9 cellular contexts compared by ENCODE assay signal in genomic region chr5:129905467-129906176, GRCh38. TPM values are rescaled to one million over a fixed set of nuclear protein-coding genes. Genes with fewer than 3 reads are reported as not detected.
DNase-seq lines count a peak whose midpoint lies in the region; ATAC-seq and TF ChIP-seq lines count a peak whose summit lies in the region.
"Had no signal": no experiment of that assay in that cellular context is flagged by ENCODE, and none has a peak within 500 bp of the region (broad histone marks: within the 10 kb centered on the region; RNA-seq: fewer than 3 reads in every experiment).

No MANE protein-coding gene starts in this region.

- peak overlapping the region in 2 of 7 donors; percentile 2 to 26 for H3K27ac Mint-ChIP-seq in CD4-positive, alpha-beta memory T cell
- no peak overlapping the region for H3K27ac Mint-ChIP-seq in memory B cell
- H3K27ac Mint-ChIP-seq in type B pancreatic cell: peak overlapping the region; percentile 55

- peaks cover 8 to 21% (median 17%) of the 10 kb centered on the region in 4 donors for H3K4me1 Mint-ChIP-seq in CD4-positive, alpha-beta memory T cell
- H3K4me1 Mint-ChIP-seq in memory B cell (peaks cover 13% of the 10 kb centered on the region), type B pancreatic cell (ENCODE audit: unreplicated experiment) (peaks cover 22% of the 10 kb centered on the region)

- H3K9me3 Mint-ChIP-seq in CD4-positive, alpha-beta memory T cell: peaks cover 0 to 2% (median 0%) of the 10 kb centered on the region in 8 donors
- H3K9me3 Mint-ChIP-seq in memory B cell: no peaks in the 10 kb centered on the region
- no peaks in the 10 kb centered on the region for H3K9me3 Mint-ChIP-seq in type B pancreatic cell

- H3K4me3 ChIP-seq in CD4-positive, alpha-beta memory T cell (ENCODE audit: low read length in 2 of 2): no peak overlapping the region
- H3K4me3 ChIP-seq in MG63: no peak overlapping the region

- ATAC-seq in memory B cell (ENCODE audit: low read depth): no peak

- H3K27ac ChIP-seq in CD4-positive, alpha-beta memory T cell (ENCODE audit: low read depth, low read length): no peak overlapping the region
- H3K27ac ChIP-seq: epithelial cell of prostate had no signal

- H3K9me3 ChIP-seq in CD4-positive, alpha-beta memory T cell (ENCODE audit: control insufficient read depth in 1 of 2, low read length in 2 of 2): no peaks in the 10 kb centered on the region
- no peaks in the 10 kb centered on the region for H3K9me3 ChIP-seq in MG63

- intact Hi-C loops in CD4-positive, alpha-beta memory T cell (cut with micrococcal nuclease): no loop called here

- CTCF ChIA-PET in CD4-positive, alpha-beta memory T cell (lab: Charles Lee; ENCODE audit: partially characterized antibody): no interaction called here

- POLR2A ChIA-PET in CD4-positive, alpha-beta memory T cell (lab: Charles Lee; ENCODE audit: partially characterized antibody): no interaction called here

- H3K27me3 Mint-ChIP-seq in CD4-positive, alpha-beta memory T cell: peaks cover 24 to 35% of the 10 kb centered on the region in 2 donors
- peaks cover 21% of the 10 kb centered on the region for H3K27me3 Mint-ChIP-seq in memory B cell
- H3K27me3 Mint-ChIP-seq in type B pancreatic cell: peaks cover 47% of the 10 kb centered on the region

- no peaks in the 10 kb centered on the region for H3K36me3 Mint-ChIP-seq in CD4-positive, alpha-beta memory T cell
- peaks cover 2% of the 10 kb centered on the region for H3K36me3 Mint-ChIP-seq in memory B cell
- H3K36me3 Mint-ChIP-seq in type B pancreatic cell: no peaks in the 10 kb centered on the region

- H3K27me3 ChIP-seq in CD4-positive, alpha-beta memory T cell (ENCODE audit: insufficient read depth, low read length): peaks cover 27% of the 10 kb centered on the region
- H3K27me3 ChIP-seq in MG63: peaks cover 50% of the 10 kb centered on the region

- no peak for DNase-seq in CD4-positive, alpha-beta memory T cell
- DNase-seq in MG63 (peak; percentile 8), dermis blood vessel endothelial cell (peak; percentile 5), memory B cell (ENCODE audit: low spot score in 2 of 2) (no peak), type B pancreatic cell (ENCODE audit: extremely low spot score, unreplicated experiment) (no peak), SKM-1 (lab: John Stamatoyannopoulos, UW; ENCODE audit: unreplicated experiment) (no peak), NCI-H1436 treated with DMSO at 0.1 percent for 48 hours (lab: John Stamatoyannopoulos, UW) (no peak), HPDE6-E6E7 (ENCODE audit: extremely low spot score) (no peak)

- no peak for TF ChIP-seq CTCF in type B pancreatic cell (conservative IDR thresholded peaks at IDR 0.05)

- H3K4me1 ChIP-seq in CD4-positive, alpha-beta memory T cell (ENCODE audit: insufficient read depth, low read length): peaks cover 18% of the 10 kb centered on the region

- H3K4me3 Mint-ChIP-seq in CD4-positive, alpha-beta memory T cell: peak overlapping the region; percentile 67 to 89 (median 78)
- H3K4me3 Mint-ChIP-seq in memory B cell (peak overlapping the region; percentile 79), type B pancreatic cell (peak overlapping the region; percentile 95)

- H3K36me3 ChIP-seq in CD4-positive, alpha-beta memory T cell (ENCODE audit: insufficient read depth, low read length): no peaks in the 10 kb centered on the region
- H3K36me3 ChIP-seq in MG63: no peaks in the 10 kb centered on the region

RNA-seq across cellular contexts. Expression of gene CHSY3, which starts 1.4 kb away (rescaled TPM):
- not detected for total RNA-seq in CD4-positive, alpha-beta memory T cell
- not detected for polyA plus RNA-seq in CD4-positive, alpha-beta memory T cell
- not detected in 2 replicates for total RNA-seq in MG63 (2014; rRNA removed; shearing (Covaris generic); ENCODE audit: low replicate concordance)
- total RNA-seq in dermis blood vessel endothelial cell (2.5 and 3.9 TPM in 2 replicates), type B pancreatic cell (ENCODE audit: low replicate concordance) (0.86 and 4.9 TPM in 2 replicates)

Comparison
In these comparisons a context has a peak if more than half of its experiments do, and no peak if none do; other contexts are left out.
1. DNase-seq: peak in MG63 (single experiment) and dermis blood vessel endothelial cell (single experiment); none in CD4-positive, alpha-beta memory T cell (0 of 5), memory B cell (0 of 2), type B pancreatic cell (single experiment), SKM-1 (single experiment), NCI-H1436 treated with DMSO at 0.1 percent for 48 hours (single experiment) and HPDE6-E6E7 (single experiment).
2. Peak in every context shown above with its lines, with median percentiles within 50 percentile points of each other: H3K4me3 Mint-ChIP-seq.